Comparison of ENCODE assay signal across 1 cellular context in genomic region chr20:47149939-47150338, GRCh38.
TF ChIP-seq lines count a peak whose summit lies in the region.

No MANE protein-coding gene starts in this region.

TF ChIP-seq in HCT116, 20 proteins besides CTCF, POLR2A, EP300 and RAD21 (continued from another document):
- TF ChIP-seq ZNF274 (IDR thresholded peaks at IDR 0.05; ENCODE audit: low read depth, low read length) (no peak), TCF7L2 (IDR thresholded peaks at IDR 0.05; ENCODE audit: borderline replicate concordance, extremely low read depth, insufficient read depth, insufficient read length) (no peak), JUND (IDR thresholded peaks at IDR 0.05) (no peak)
